In the genomic region with DNA sequence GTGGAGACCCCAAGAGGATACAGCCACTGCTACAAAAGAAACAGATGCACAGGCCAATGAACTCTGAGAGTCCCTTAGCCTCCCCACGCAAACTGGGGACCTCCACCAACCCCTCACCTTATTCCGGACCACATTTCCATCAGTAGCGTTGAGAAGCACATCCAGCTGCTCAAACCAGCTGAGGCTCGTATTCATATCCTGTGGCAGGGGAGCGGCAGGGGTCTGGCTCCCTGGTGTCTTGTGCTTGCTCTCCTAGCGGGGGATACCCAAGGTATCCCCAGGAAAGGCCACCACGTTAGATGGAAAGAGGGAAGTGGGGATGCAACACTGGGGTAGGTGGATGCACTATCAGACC, we compare ENCODE assay signal across 8 cellular contexts. TPM values are rescaled to one million over a fixed set of nuclear protein-coding genes. Genes with fewer than 3 reads are reported as not detected.
A peak's percentile ranks its signal among the peaks of the same experiment; 100 is the strongest.
DNase-seq lines count a peak whose midpoint lies in the region; ATAC-seq and TF ChIP-seq lines count a peak whose summit lies in the region.

No MANE protein-coding gene starts in this region.

- H3K4me3 ChIP-seq in Caco-2 (ENCODE audit: low read depth, low read length) = peak overlapping the region; percentile 55
- H3K4me3 ChIP-seq in HEK293 (ENCODE audit: low read depth, low read length) = peak overlapping the region; percentile 56
- H3K4me3 ChIP-seq in adipocyte (ENCODE audit: low read length) = peak overlapping the region; percentile 89
- H3K4me3 ChIP-seq in tibial artery = peak overlapping the region; percentile 55 to 64

- no peaks in the 10 kb centered on the region for H3K27me3 Mint-ChIP-seq in Caco-2 (ENCODE audit: insufficient read depth, unreplicated experiment)

- H3K9me3 ChIP-seq in Caco-2 (no peaks in the 10 kb centered on the region), HEK293 (ENCODE audit: control insufficient read depth, insufficient read depth, low read depth, low read length) (no peaks in the 10 kb centered on the region), adipocyte (ENCODE audit: control insufficient read depth, low read length) (no peaks in the 10 kb centered on the region), tibial artery (no peaks in the 10 kb centered on the region)

- peak overlapping the region; percentile 80 for H3K9ac ChIP-seq in adipocyte (ENCODE audit: low read length)

- peaks cover 32% of the 10 kb centered on the region for H3K4me1 Mint-ChIP-seq in Caco-2 (ENCODE audit: low read depth, unreplicated experiment)

- H3K9me3 Mint-ChIP-seq in Caco-2 (ENCODE audit: unreplicated experiment) = no peaks in the 10 kb centered on the region

- H3K4me3 Mint-ChIP-seq in Caco-2 (ENCODE audit: unreplicated experiment) = peak overlapping the region; percentile 90

- no TSS peak for BruUV-seq in Caco-2 (replicated peaks; lab: Mats Ljungman, UMichigan)

- intact Hi-C loops in Caco-2 (cut with micrococcal nuclease; ENCODE audit: unreplicated experiment) = loop anchor here (10.0 kb wide), 1 partner anchor 185 kb away; a partner anchor contains a TSS
- intact Hi-C loops in tibial artery (cut with DNase I; ENCODE audit: low total_unique reads) = loop anchor here (5.0 kb wide), 1 partner anchor 487 kb away; a partner anchor contains a TSS

- no peaks in the 10 kb centered on the region for H3K36me3 ChIP-seq in Caco-2 (ENCODE audit: control insufficient read depth, insufficient read depth, low read length)
- H3K36me3 ChIP-seq in HEK293 (ENCODE audit: control insufficient read depth in 2 of 2, insufficient read depth in 1 of 2, low read length in 2 of 2) = peaks cover 0 to 26% of the 10 kb centered on the region in 2 experiments; a peak in 2 of 3 replicates
- no peaks in the 10 kb centered on the region for H3K36me3 ChIP-seq in adipocyte (ENCODE audit: control insufficient read depth, insufficient read depth, low read length, severe bottlenecking)
- H3K36me3 ChIP-seq in tibial artery = no peaks in the 10 kb centered on the region

- no peak for DNase-seq in Caco-2
- peak; percentile 32 for DNase-seq in adipocyte (ENCODE audit: low read depth)
- DNase-seq in left kidney (ENCODE audit: low read depth, low spot score) = peak; percentile 55
- DNase-seq in tibial artery = no peak
- DNase-seq in NCI-H187 (lab: John Stamatoyannopoulos, UW) = no peak

- H3K27ac ChIP-seq in HEK293 (ENCODE audit: extremely low read depth, low read depth, low read length) (no peak overlapping the region; the same call in 1 of the 2 replicates), tibial artery (peak overlapping the region; percentile 66 to 69)

- ATAC-seq in GM19463 (IDR thresholded peaks at IDR 0.05; ENCODE audit: unreplicated experiment) (no peak), HG03442 (IDR thresholded peaks at IDR 0.05; ENCODE audit: unreplicated experiment) (no peak)

- peak overlapping the region; percentile 89 for H3K27ac Mint-ChIP-seq in Caco-2 (ENCODE audit: unreplicated experiment)

- CTCF ChIA-PET in Caco-2 (lab: Charles Lee) = interaction anchor here (1.0 to 1.4 kb wide), 3 partner anchors 8 to 196 kb away, joined by 3 to 16 read pairs (median 7); a partner anchor contains a TSS
- CTCF ChIA-PET in HEK293 (lab: Yijun Ruan, JAX) = interaction anchor here (0.5 to 2.8 kb wide), 7 partner anchors 13 to 485 kb away, joined by 3 to 18 read pairs (median 5); no protein-coding TSS in a partner anchor

- H3K4me1 ChIP-seq in Caco-2 (peaks cover 11% of the 10 kb centered on the region; the same call in 1 of the 2 replicates), HEK293 (ENCODE audit: control insufficient read depth, insufficient read depth, low read length) (no peaks in the 10 kb centered on the region), adipocyte (ENCODE audit: control insufficient read depth, insufficient read depth, low read length) (peaks cover 10% of the 10 kb centered on the region), tibial artery (peaks cover 0 to 20% (median 13%) of the 10 kb centered on the region in 4 donors)

- no peaks in the 10 kb centered on the region for H3K27me3 ChIP-seq in Caco-2 (replicated peaks; ENCODE audit: control insufficient read depth, insufficient read depth, low read length)
- H3K27me3 ChIP-seq in adipocyte (replicated peaks; ENCODE audit: control insufficient read depth, insufficient read depth, low read length) = no peaks in the 10 kb centered on the region
- H3K27me3 ChIP-seq in tibial artery = no peaks in the 10 kb centered on the region

- peaks cover 15% of the 10 kb centered on the region for H3K36me3 Mint-ChIP-seq in Caco-2 (ENCODE audit: insufficient read depth, unreplicated experiment)

- no peak for TF ChIP-seq CTCF in Caco-2 (IDR thresholded peaks at IDR 0.05; ENCODE audit: insufficient read depth in 1 of 2, low read depth in 1 of 2, low read length in 1 of 2, severe bottlenecking in 1 of 2, unreplicated experiment in 1 of 2)
- no peak for TF ChIP-seq CTCF in HEK293 (tag by site-specific recombination; IDR thresholded peaks at IDR 0.05)
- TF ChIP-seq CTCF in tibial artery (IDR thresholded peaks at IDR 0.05) = no peak

- POLR2A ChIA-PET in Caco-2 (lab: Charles Lee) = interaction anchor here (0.7 to 1.6 kb wide), 5 partner anchors 8 to 488 kb away, joined by 4 to 17 read pairs (median 10); a partner anchor contains a TSS
- POLR2A ChIA-PET in HEK293 (lab: Yijun Ruan, JAX) = interaction anchor here (0.7 to 4.9 kb wide), 12 partner anchors 9 to 778 kb away, joined by 3 to 86 read pairs (median 8); a partner anchor contains a TSS

TF ChIP-seq in HEK293, 187 proteins besides CTCF, POLR2A, EP300 and RAD21:
- TF ChIP-seq GLIS2 (tag by site-specific recombination; IDR thresholded peaks at IDR 0.05) (peak; percentile 63; the same call in 1 of the 2 replicates), IKZF3 (tag by site-specific recombination; IDR thresholded peaks at IDR 0.05) (peak; percentile 63), ZBTB48 (tag by site-specific recombination; IDR thresholded peaks at IDR 0.05) (peak; percentile 89), ZIC2 (tag by site-specific recombination; IDR thresholded peaks at IDR 0.05) (peak; percentile 91), ZNF391 (tag by site-specific recombination; IDR thresholded peaks at IDR 0.05; ENCODE audit: borderline replicate concordance, low read depth) (0 out of 2 replicates have a peak, but pooled peaks have one; percentile 45), ZNF394 (tag by site-specific recombination; IDR thresholded peaks at IDR 0.05; ENCODE audit: borderline replicate concordance) (no peak), YY1 (tag by site-specific recombination; IDR thresholded peaks at IDR 0.05) (no peak), GLIS1 (tag by site-specific recombination; IDR thresholded peaks at IDR 0.05) (peak; percentile 79), ZBTB21 (tag by site-specific recombination; IDR thresholded peaks at IDR 0.05) (no peak), MZF1 (tag by site-specific recombination; IDR thresholded peaks at IDR 0.05; ENCODE audit: borderline replicate concordance) (peak; percentile 92), ZNF423 (tag by site-specific recombination; IDR thresholded peaks at IDR 0.05) (0 out of 2 replicates have a peak, but pooled peaks have one; percentile 46), ZNF571 (tag by site-specific recombination; IDR thresholded peaks at IDR 0.05) (no peak), ZBTB7A (tag by site-specific recombination; IDR thresholded peaks at IDR 0.05; ENCODE audit: low read depth) (0 out of 2 replicates have a peak, but pooled peaks have one; percentile 15), SCRT2 (tag by site-specific recombination; IDR thresholded peaks at IDR 0.05) (no peak)

RNA-seq across cellular contexts. Expression of a gene that starts 0.5 kb away (rescaled TPM):
- 2.8 and 3.0 TPM in 2 replicates for total RNA-seq in Caco-2 (2022)

RNA-seq across cellular contexts. Expression of a gene that starts 0.7 kb away (rescaled TPM):
- total RNA-seq in Caco-2 (2022) = 5.0 and 6.7 TPM in 2 replicates

RNA-seq across cellular contexts. Expression of a gene that starts 8.4 kb away (rescaled TPM):
- 11.9 and 14.7 TPM in 2 replicates for total RNA-seq in Caco-2 (2022)

RNA-seq across cellular contexts. Expression of a gene that starts 22.3 kb away (rescaled TPM):
- 637 and 684 TPM in 2 replicates for total RNA-seq in Caco-2 (2022)

RNA-seq across cellular contexts. Expression of a gene that starts 51.2 kb away (rescaled TPM):
- 119 and 129 TPM in 2 replicates for total RNA-seq in Caco-2 (2022)

Comparison
In these comparisons a context has a peak if more than half of its experiments do, and no peak if none do; other contexts are left out.
1. DNase-seq: peak in adipocyte (single experiment) and left kidney (single experiment); none in Caco-2 (0 of 2), tibial artery (0 of 2) and NCI-H187 (0 of 2).
2. Peak in every context shown above with its lines, with median percentiles within 50 percentile points of each other: H3K4me3 ChIP-seq.